23 cellular contexts compared by ENCODE assay signal in the genomic region with DNA sequence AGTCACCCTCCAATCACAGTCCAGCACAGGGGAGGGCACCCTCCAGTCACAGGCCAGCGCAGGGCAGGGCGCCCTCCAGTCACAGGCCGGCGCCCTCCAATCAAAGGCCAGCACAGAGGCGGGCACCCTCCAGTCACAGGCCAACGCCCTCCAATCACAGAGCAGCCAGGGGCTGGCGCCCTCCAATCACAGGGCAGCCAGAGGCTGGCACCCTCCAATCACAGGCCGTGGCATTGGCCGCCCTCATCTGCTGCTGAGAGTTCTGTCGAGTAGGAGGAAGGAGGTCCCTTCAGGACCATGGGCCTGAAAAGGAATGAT. TPM values are rescaled to one million over a fixed set of nuclear protein-coding genes. Genes with fewer than 3 reads are reported as not detected.
DNase-seq lines count a peak whose midpoint lies in the region; ATAC-seq and TF ChIP-seq lines count a peak whose summit lies in the region.
"Had no signal": no experiment of that assay in that cellular context is flagged by ENCODE, and none has a peak within 500 bp of the region (broad histone marks: within the 10 kb centered on the region; RNA-seq: fewer than 3 reads in every experiment).

No MANE protein-coding gene starts in this region.

- H3K4me1 Mint-ChIP-seq in activated CD8-positive, alpha-beta T cell treated with anti-CD3 and anti-CD28 coated beads for 36 hours (ENCODE audit: low read depth), result no peaks in the 10 kb centered on the region
- H3K4me1 Mint-ChIP-seq: mesothelial cell of epicardium, nephron progenitor cell had no signal

- H3K27ac Mint-ChIP-seq in activated CD8-positive, alpha-beta T cell treated with anti-CD3 and anti-CD28 coated beads for 36 hours, result no peak overlapping the region
- H3K27ac Mint-ChIP-seq: activated naive CD4-positive, alpha-beta T cell treated with anti-CD3 and anti-CD28 coated beads for 36 hours; mesothelial cell of epicardium; nephron progenitor cell; T-helper 2 cell treated with Interferon-gamma antibody and Interleukin-4, amounts not matched to agents 5 μg/mL and 100 μg/mL, for 36 hours had no signal

- CTCF ChIA-PET in HCT116 (lab: Charles Lee), result no interaction called here
- CTCF ChIA-PET in activated CD8-positive, alpha-beta T cell treated with anti-CD3 and anti-CD28 coated beads for 36 hours (lab: Charles Lee), result no interaction called here

- H3K27ac ChIP-seq in HCT116 (ENCODE audit: low read depth, low read length), result no peak overlapping the region
- H3K27ac ChIP-seq in osteoblast (ENCODE audit: low read depth, low read length), result no peak overlapping the region
- no peak overlapping the region for H3K27ac ChIP-seq in upper lobe of left lung
- H3K27ac ChIP-seq: coronary artery, prostate gland, SJCRH30, thoracic aorta had no signal

- no peak overlapping the region for H3K4me2 ChIP-seq in HCT116 (ENCODE audit: low read length)
- no peak overlapping the region for H3K4me2 ChIP-seq in osteoblast (ENCODE audit: insufficient read depth, low read length)

- H3K4me3 ChIP-seq in HCT116 (replicated peaks in 1 of 2; ENCODE audit: low read depth in 1 of 2, low read length in 2 of 2) (no peak overlapping the region), osteoblast (ENCODE audit: insufficient read depth, low read length) (no peak overlapping the region), upper lobe of left lung (no peak overlapping the region)
- H3K4me3 ChIP-seq: coronary artery, prostate gland, SJCRH30, thoracic aorta had no signal

- H3K4me1 ChIP-seq in HCT116 (ENCODE audit: control insufficient read depth in 1 of 2, insufficient read depth in 2 of 2, low read length in 2 of 2) (no peaks in the 10 kb centered on the region), osteoblast (ENCODE audit: insufficient read depth, low read length) (no peaks in the 10 kb centered on the region), upper lobe of left lung (no peaks in the 10 kb centered on the region)
- H3K4me1 ChIP-seq: prostate gland, SJCRH30 had no signal

- H3K27me3 ChIP-seq in HCT116 (ENCODE audit: insufficient read depth, low read length) (no peaks in the 10 kb centered on the region), osteoblast (ENCODE audit: insufficient read depth, low read length) (no peaks in the 10 kb centered on the region), upper lobe of left lung (no peaks in the 10 kb centered on the region)
- H3K27me3 ChIP-seq: SJCRH30 had no signal

- H3K9ac ChIP-seq in HCT116 (ENCODE audit: low read length), result no peak overlapping the region

- no TSS peak for BruUV-seq in HCT116 (replicated peaks; lab: Mats Ljungman, UMichigan)

- H3K9me2 ChIP-seq in HCT116 (ENCODE audit: insufficient read depth), result no peaks in the 10 kb centered on the region

- TF ChIP-seq EP300 in upper lobe of left lung (IDR thresholded peaks at IDR 0.05), result no peak

- intact Hi-C loops in HCT116 (cut with micrococcal nuclease), result no loop called here
- intact Hi-C loops in activated CD8-positive, alpha-beta T cell treated with anti-CD3 and anti-CD28 coated beads for 36 hours (cut with micrococcal nuclease), result no loop called here

- 97 to 98% methylated on average over 4 to 10 of the region's 10 CpGs for WGBS in upper lobe of left lung, 2 donors

- H3K4me3 Mint-ChIP-seq in activated CD8-positive, alpha-beta T cell treated with anti-CD3 and anti-CD28 coated beads for 36 hours, result no peak overlapping the region
- H3K4me3 Mint-ChIP-seq: activated naive CD4-positive, alpha-beta T cell treated with anti-CD3 and anti-CD28 coated beads for 36 hours; mesothelial cell of epicardium; nephron progenitor cell; T-helper 2 cell treated with Interferon-gamma antibody and Interleukin-4, amounts not matched to agents 5 μg/mL and 100 μg/mL, for 36 hours had no signal

- H3K36me3 ChIP-seq in HCT116 (ENCODE audit: control insufficient read depth in 1 of 2, insufficient read depth in 2 of 2, low read length in 2 of 2), result peaks cover 4 to 8% of the 10 kb centered on the region in 2 experiments; a peak in 2 of 4 replicates
- H3K36me3 ChIP-seq in osteoblast (ENCODE audit: insufficient read depth, low read length), result peaks cover 75% of the 10 kb centered on the region
- H3K36me3 ChIP-seq in upper lobe of left lung, result peaks cover 9 to 77% (median 57%) of the 10 kb centered on the region in 4 donors
- H3K36me3 ChIP-seq: prostate gland had no signal

- no peak for TF ChIP-seq RAD21 in HCT116 (IDR thresholded peaks at IDR 0.05; ENCODE audit: low read depth)

- no peak for TF ChIP-seq POLR2A in HCT116 (IDR thresholded peaks at IDR 0.05; ENCODE audit: borderline replicate concordance, extremely low read depth, insufficient read depth, insufficient read length)
- no peak for TF ChIP-seq POLR2A in upper lobe of left lung (IDR thresholded peaks at IDR 0.05)

- RAD21 ChIA-PET in HCT116 (lab: Charles Lee; ENCODE audit: low non-redundant PET in 1 of 2, low total read pairs in 2 of 2, uncharacterized antibody in 2 of 2, unreplicated experiment in 2 of 2), result no interaction called here

- H4K20me1 ChIP-seq in HCT116 (ENCODE audit: insufficient read depth) (no peaks in the 10 kb centered on the region), osteoblast (ENCODE audit: insufficient read depth, low read length) (no peaks in the 10 kb centered on the region)

- H3K79me2 ChIP-seq in HCT116 (ENCODE audit: insufficient read depth, low read length), result no peaks in the 10 kb centered on the region
- no peaks in the 10 kb centered on the region for H3K79me2 ChIP-seq in osteoblast (ENCODE audit: insufficient read depth, low read length)

- no peaks in the 10 kb centered on the region for H3K9me3 Mint-ChIP-seq in activated CD8-positive, alpha-beta T cell treated with anti-CD3 and anti-CD28 coated beads for 36 hours
- H3K9me3 Mint-ChIP-seq: activated naive CD4-positive, alpha-beta T cell treated with anti-CD3 and anti-CD28 coated beads for 36 hours; mesothelial cell of epicardium; nephron progenitor cell; T-helper 2 cell treated with Interferon-gamma antibody and Interleukin-4, amounts not matched to agents 5 μg/mL and 100 μg/mL, for 36 hours had no signal

- POLR2A ChIA-PET in HCT116 (lab: Charles Lee), result no interaction called here
- POLR2A ChIA-PET in activated CD8-positive, alpha-beta T cell treated with anti-CD3 and anti-CD28 coated beads for 36 hours (lab: Charles Lee), result no interaction called here

- H3K9me3 ChIP-seq in HCT116 (ENCODE audit: control insufficient read depth in 1 of 2, insufficient read depth in 1 of 2, low read depth in 1 of 2, low read length in 2 of 2), result no peaks in the 10 kb centered on the region
- no peaks in the 10 kb centered on the region for H3K9me3 ChIP-seq in osteoblast (ENCODE audit: low read depth, low read length)
- H3K9me3 ChIP-seq in upper lobe of left lung, result no peaks in the 10 kb centered on the region
- H3K9me3 ChIP-seq: prostate gland, SJCRH30, thoracic aorta had no signal

- no peaks in the 10 kb centered on the region for H3K27me3 Mint-ChIP-seq in activated CD8-positive, alpha-beta T cell treated with anti-CD3 and anti-CD28 coated beads for 36 hours

- TF ChIP-seq CTCF in HCT116 (IDR thresholded peaks at IDR 0.05 in 2 of 3, conservative IDR thresholded peaks at IDR 0.05 in 1 of 3; ENCODE audit: borderline replicate concordance in 1 of 3, insufficient read depth in 1 of 3, low read depth in 2 of 3, low read length in 2 of 3), result no peak
- TF ChIP-seq CTCF in activated CD8-positive, alpha-beta T cell treated with anti-CD3 and anti-CD28 coated beads for 36 hours (IDR thresholded peaks at IDR 0.05), result no peak
- TF ChIP-seq CTCF in osteoblast (IDR thresholded peaks at IDR 0.05; ENCODE audit: extremely low read depth, low read depth, low read length), result no peak
- TF ChIP-seq CTCF in upper lobe of left lung (IDR thresholded peaks at IDR 0.05), result no peak

- DNase-seq in NCI-H82 (lab: John Stamatoyannopoulos, UW) (peak; percentile 38), NCI-H82 treated with DMSO at 0.1 percent for 48 hours (lab: John Stamatoyannopoulos, UW; ENCODE audit: unreplicated experiment) (no peak), HCT116 (ENCODE audit: low read depth, low spot score) (peak; percentile 12), osteoblast (ENCODE audit: insufficient read length, low spot score, missing footprints) (peak; percentile 73), upper lobe of left lung (no peak), kidney tubule cell (ENCODE audit: low spot score) (no peak), HUDEP-2 (lab: John Stamatoyannopoulos, UW; ENCODE audit: unreplicated experiment in 76 of 76) (no peak)
- DNase-seq in activated CD8-positive, alpha-beta T cell treated with anti-CD3 and anti-CD28 coated beads for 36 hours, result no peak
- DNase-seq: activated CD4-positive, alpha-beta T cell treated with anti-CD3 and anti-CD28 coated beads for 1 hour; activated naive CD4-positive, alpha-beta T cell treated with anti-CD3 and anti-CD28 coated beads for 36 hours; hypothalamus; KBM-7; kidney glomerular epithelial cell; NCI-H1092; NCI-H2081 treated with DMSO at 0.1 percent for 48 hours; NCI-H524; nephron progenitor cell had no signal

- ATAC-seq in HCT116 (peak; percentile 88), upper lobe of left lung (ENCODE audit: low FRiP score in 2 of 2) (no peak)
- ATAC-seq in activated CD8-positive, alpha-beta T cell treated with anti-CD3 and anti-CD28 coated beads for 36 hours, result peak; percentile 61

- H2AFZ ChIP-seq in HCT116 (ENCODE audit: low read depth, low read length, poor library complexity, severe bottlenecking), result no peak overlapping the region
- H2AFZ ChIP-seq in osteoblast (ENCODE audit: low read length), result no peak overlapping the region

- peaks cover 21% of the 10 kb centered on the region for H3K36me3 Mint-ChIP-seq in activated CD8-positive, alpha-beta T cell treated with anti-CD3 and anti-CD28 coated beads for 36 hours (ENCODE audit: low read depth)

TF ChIP-seq in HCT116, 20 proteins besides CTCF, POLR2A, EP300 and RAD21:
- TF ChIP-seq SP1 (IDR thresholded peaks at IDR 0.05; ENCODE audit: low read depth) (peak; percentile 42; the same call in 1 of the 2 replicates), CBX3 (IDR thresholded peaks at IDR 0.05; ENCODE audit: low read depth) (no peak), MAX (IDR thresholded peaks at IDR 0.05) (no peak)
TF ChIP-seq in HCT116: peak in this region for 1.

RNA-seq across cellular contexts. Expression of gene DDX51, which starts 26.6 kb away (rescaled TPM):
- total RNA-seq in HCT116 (2021; ENCODE audit: unreplicated experiment) (38.1 TPM), osteoblast (6.2 and 7.4 TPM in 2 replicates), upper lobe of left lung (10 to 100 TPM in 5 of 6 donors, 1 to 10 TPM in 1; 8.7 to 23.5 (median 19.2) TPM)
- polyA plus RNA-seq in HCT116 (2012), result 20.3 and 22.9 TPM in 2 replicates
- 10 to 100 TPM; 24.1 to 25.5 TPM for total RNA-seq in activated CD8-positive, alpha-beta T cell treated with anti-CD3 and anti-CD28 coated beads for 36 hours

RNA-seq across cellular contexts. Expression of gene NOC4L, which starts 26.7 kb away (rescaled TPM):
- 47.6 TPM for total RNA-seq in HCT116 (2021; ENCODE audit: unreplicated experiment)
- polyA plus RNA-seq in HCT116 (2012), result 33.1 and 36.7 TPM in 2 replicates
- total RNA-seq in activated CD8-positive, alpha-beta T cell treated with anti-CD3 and anti-CD28 coated beads for 36 hours, result 10 to 100 TPM; 35.6 to 41.2 TPM
- total RNA-seq in osteoblast, result 7.7 and 11.2 TPM in 2 replicates
- 10 to 100 TPM in 5 of 6 donors, 1 to 10 TPM in 1; 7.4 to 22.4 (median 19.2) TPM for total RNA-seq in upper lobe of left lung

Comparison
In these comparisons a context has a peak if more than half of its experiments do, and no peak if none do; other contexts are left out.
1. DNase-seq: peak in NCI-H82 (single experiment), HCT116 (single experiment) and osteoblast (single experiment); none in NCI-H82 treated with DMSO at 0.1 percent for 48 hours (single experiment), activated CD8-positive, alpha-beta T cell treated with anti-CD3 and anti-CD28 coated beads for 36 hours (single experiment), upper lobe of left lung (0 of 2), kidney tubule cell (single experiment) and HUDEP-2 (0 of 76).
2. ATAC-seq: peak in HCT116 (single experiment) and activated CD8-positive, alpha-beta T cell treated with anti-CD3 and anti-CD28 coated beads for 36 hours (single experiment); none in upper lobe of left lung (0 of 2).